Comparison of ENCODE assay signal across 36 cellular contexts in genomic region chr1:10361515-10361914, GRCh38.
"Had no signal": no experiment of that assay in that cellular context is flagged by ENCODE, and none has a peak within 500 bp of the region (broad histone marks: within the 10 kb centered on the region; RNA-seq: fewer than 3 reads in every experiment).

No MANE protein-coding gene starts in this region.

- H3K9me3 Mint-ChIP-seq: activated B cell treated with CpG ODN at 0.5 μM for 24 hours; activated CD4-positive, alpha-beta memory T cell treated with anti-CD3 and anti-CD28 coated beads for 36 hours; activated naive CD4-positive, alpha-beta T cell treated with anti-CD3 and anti-CD28 coated beads for 36 hours; activated naive CD4-positive, alpha-beta T cell treated with anti-CD3 and anti-CD28 coated beads, Interleukin-2, amount 50 U/mL, for 72 hours; activated T-cell treated with anti-CD3 and anti-CD28 coated beads, Interleukin-2, amount 50 U/mL, for 4 hours; activated T-helper 1 cell treated with anti-CD3 and anti-CD28 coated beads, Interleukin-12 subunit alpha, Interleukin-12 subunit beta, Interleukin-2, Interleukin-4 antibody, amounts not matched to agents 30 ng/mL and 10 ng/mL and 1 ng/mL, durations not matched to agents 14 hours and 24 hours and 36 hours had no signal

- H3K27me3 ChIP-seq: cardiac muscle cell, Peyer's patch, SJCRH30 had no signal

- H3K4me1 ChIP-seq: Peyer's patch, SJCRH30 had no signal

- H3K27me3 Mint-ChIP-seq: activated B cell treated with CpG ODN at 0.5 μM for 24 hours; activated CD4-positive, alpha-beta memory T cell treated with anti-CD3 and anti-CD28 coated beads for 36 hours had no signal

- ATAC-seq: activated naive CD4-positive, alpha-beta T cell treated with anti-CD3 and anti-CD28 coated beads, Interleukin-2, amount 50 U/mL, for 72 hours; activated T-cell treated with anti-CD3 and anti-CD28 coated beads, Interleukin-2, amount 50 U/mL, for 4 hours had no signal

- H3K4me3 Mint-ChIP-seq: activated B cell treated with CpG ODN at 0.5 μM for 24 hours; activated CD4-positive, alpha-beta memory T cell treated with anti-CD3 and anti-CD28 coated beads for 36 hours; activated naive CD4-positive, alpha-beta T cell treated with anti-CD3 and anti-CD28 coated beads for 36 hours; activated T-cell treated with anti-CD3 and anti-CD28 coated beads, Interleukin-2, amount 50 U/mL, for 4 hours; activated T-helper 1 cell treated with anti-CD3 and anti-CD28 coated beads, Interleukin-12 subunit alpha, Interleukin-12 subunit beta, Interleukin-2, Interleukin-4 antibody, amounts not matched to agents 30 ng/mL and 10 ng/mL and 1 ng/mL, durations not matched to agents 14 hours and 24 hours and 36 hours had no signal

- H3K4me2 ChIP-seq: KMS-11 had no signal

- H3K36me3 Mint-ChIP-seq: activated naive CD4-positive, alpha-beta T cell treated with anti-CD3 and anti-CD28 coated beads, Interleukin-2, amount 50 U/mL, for 72 hours had no signal

- H3K27ac Mint-ChIP-seq: activated B cell treated with CpG ODN at 0.5 μM for 24 hours; activated CD4-positive, alpha-beta memory T cell treated with anti-CD3 and anti-CD28 coated beads for 36 hours; activated naive CD4-positive, alpha-beta T cell treated with anti-CD3 and anti-CD28 coated beads for 36 hours; activated naive CD4-positive, alpha-beta T cell treated with anti-CD3 and anti-CD28 coated beads, Interleukin-2, amount 50 U/mL, for 72 hours; activated T-helper 1 cell treated with anti-CD3 and anti-CD28 coated beads, Interleukin-12 subunit alpha, Interleukin-12 subunit beta, Interleukin-2, Interleukin-4 antibody, amounts not matched to agents 30 ng/mL and 10 ng/mL and 1 ng/mL, durations not matched to agents 14 hours and 24 hours and 36 hours had no signal

- H3K9me3 ChIP-seq: Peyer's patch, SJCRH30 had no signal

- H3K4me3 ChIP-seq: cardiac muscle cell, Peyer's patch, SJCRH30, SK-N-MC had no signal

- H3K27ac ChIP-seq: cardiac muscle cell, KMS-11, Peyer's patch, SJCRH30, SK-N-MC, VCaP had no signal

- DNase-seq: activated B cell treated with CpG ODN at 0.5 μM for 24 hours; activated CD4-positive, alpha-beta memory T cell treated with anti-CD3 and anti-CD28 coated beads for 36 hours; activated CD4-positive, alpha-beta T cell treated with anti-CD3 and anti-CD28 coated beads for 4 hours; activated CD4-positive, alpha-beta T cell treated with anti-CD3 and anti-CD28 coated beads, Interleukin-2, amount 50 U/mL, for 1 hour; activated CD4-positive, CD25-positive, alpha-beta regulatory T cell treated with anti-CD3 and anti-CD28 coated beads, Interleukin-2, amount 50 U/mL, for 72 hours; activated CD8-positive, alpha-beta memory T cell treated with anti-CD3 and anti-CD28 coated beads, Interleukin-2, amount 50 U/mL, for 4 hours; activated gamma-delta T cell treated with Interleukin-2 at 50 U/mL for 16 hours; activated naive CD4-positive, alpha-beta T cell treated with anti-CD3 and anti-CD28 coated beads for 36 hours; activated T-cell treated with anti-CD3 and anti-CD28 coated beads for 4 hours; activated T-cell treated with anti-CD3 and anti-CD28 coated beads, Interleukin-2, amount 50 U/mL, for 4 hours; amniotic stem cell; aorta; MM.1S; MV-4-11; NCI-H1092; NCI-H1417; NCI-H146; NCI-H187; NCI-H2029 treated with DMSO at 0.1 percent for 48 hours; NCI-H2107; NCI-H2171; NCI-H510A; NCI-H526; NCI-H748 treated with DMSO at 0.1 percent for 48 hours; NK-92 treated with Interleukin-12 subunit alpha and Interleukin-12 subunit beta, amount 100 ng/mL, for 24 hours; PC-3; Peyer's patch; RPMI8226; SJCRH30; T-helper 9 cell had no signal

- H3K4me1 Mint-ChIP-seq: activated B cell treated with CpG ODN at 0.5 μM for 24 hours had no signal

- H3K9ac ChIP-seq: KMS-11 had no signal
